ENCODE assay signal across 2 cellular contexts in the genomic region with DNA sequence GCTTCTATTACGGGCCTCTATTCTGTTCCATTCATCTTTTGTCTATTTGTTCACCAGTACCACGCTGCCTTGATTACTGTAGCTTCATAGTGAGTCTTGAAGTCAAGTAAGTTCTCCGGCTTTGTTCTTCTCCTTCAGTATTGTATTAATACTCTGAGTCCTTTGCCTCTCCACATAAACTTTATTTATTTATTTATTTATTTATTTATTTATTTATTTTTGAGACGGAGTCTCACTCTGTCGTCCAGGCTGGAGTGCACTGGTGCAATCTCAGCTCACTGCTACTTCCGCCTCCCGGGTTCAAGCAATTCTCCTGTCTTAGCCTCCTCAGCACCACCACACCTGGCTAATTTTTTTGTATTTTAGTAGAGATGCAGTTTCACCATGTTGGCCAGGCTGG.
TF ChIP-seq lines count a peak whose summit lies in the region.

No MANE protein-coding gene starts in this region.

TF ChIP-seq in A549, 52 proteins besides CTCF, POLR2A, EP300 and RAD21:
- TF ChIP-seq ZC3H11A (IDR thresholded peaks at IDR 0.05), result peak; percentile 59
TF ChIP-seq in A549: peak in this region for 1; not testable (repeated sequence) for 51.

TF ChIP-seq in HEK293, 187 proteins besides CTCF, POLR2A, EP300 and RAD21:
- peak; percentile 84; the same call in 1 of the 2 replicates for TF ChIP-seq ZNF394 (tag by site-specific recombination; IDR thresholded peaks at IDR 0.05; ENCODE audit: borderline replicate concordance)
- peak; percentile 39; the same call in 1 of the 2 replicates for TF ChIP-seq ZNF433 (tag by site-specific recombination; IDR thresholded peaks at IDR 0.05; ENCODE audit: low read depth)
- TF ChIP-seq ZNF140 (tag by site-specific recombination; IDR thresholded peaks at IDR 0.05), result peak; percentile 30; the same call in 1 of the 2 replicates
- peak; percentile 58; the same call in 1 of the 2 replicates for TF ChIP-seq ZNF202 (tag by site-specific recombination; IDR thresholded peaks at IDR 0.05; ENCODE audit: borderline replicate concordance)
- 0 out of 2 replicates have a peak, but pooled peaks have one; percentile 34 for TF ChIP-seq ZBTB21 (tag by site-specific recombination; IDR thresholded peaks at IDR 0.05)
- TF ChIP-seq ZNF654 (tag by site-specific recombination; IDR thresholded peaks at IDR 0.05; ENCODE audit: low read depth), result peak; percentile 26
- peak; percentile 53 for TF ChIP-seq ZNF555 (tag by site-specific recombination; conservative IDR thresholded peaks at IDR 0.05)
- peak; percentile 52 for TF ChIP-seq ZBTB11 (tag by site-specific recombination; conservative IDR thresholded peaks at IDR 0.05; ENCODE audit: low read depth)
- TF ChIP-seq ZBTB8A (tag by site-specific recombination; IDR thresholded peaks at IDR 0.05), result peak; percentile 39; the same call in 1 of the 2 replicates
- peak; percentile 58 for TF ChIP-seq ZNF426 (tag by site-specific recombination; IDR thresholded peaks at IDR 0.05)
- TF ChIP-seq, protein P1, sequence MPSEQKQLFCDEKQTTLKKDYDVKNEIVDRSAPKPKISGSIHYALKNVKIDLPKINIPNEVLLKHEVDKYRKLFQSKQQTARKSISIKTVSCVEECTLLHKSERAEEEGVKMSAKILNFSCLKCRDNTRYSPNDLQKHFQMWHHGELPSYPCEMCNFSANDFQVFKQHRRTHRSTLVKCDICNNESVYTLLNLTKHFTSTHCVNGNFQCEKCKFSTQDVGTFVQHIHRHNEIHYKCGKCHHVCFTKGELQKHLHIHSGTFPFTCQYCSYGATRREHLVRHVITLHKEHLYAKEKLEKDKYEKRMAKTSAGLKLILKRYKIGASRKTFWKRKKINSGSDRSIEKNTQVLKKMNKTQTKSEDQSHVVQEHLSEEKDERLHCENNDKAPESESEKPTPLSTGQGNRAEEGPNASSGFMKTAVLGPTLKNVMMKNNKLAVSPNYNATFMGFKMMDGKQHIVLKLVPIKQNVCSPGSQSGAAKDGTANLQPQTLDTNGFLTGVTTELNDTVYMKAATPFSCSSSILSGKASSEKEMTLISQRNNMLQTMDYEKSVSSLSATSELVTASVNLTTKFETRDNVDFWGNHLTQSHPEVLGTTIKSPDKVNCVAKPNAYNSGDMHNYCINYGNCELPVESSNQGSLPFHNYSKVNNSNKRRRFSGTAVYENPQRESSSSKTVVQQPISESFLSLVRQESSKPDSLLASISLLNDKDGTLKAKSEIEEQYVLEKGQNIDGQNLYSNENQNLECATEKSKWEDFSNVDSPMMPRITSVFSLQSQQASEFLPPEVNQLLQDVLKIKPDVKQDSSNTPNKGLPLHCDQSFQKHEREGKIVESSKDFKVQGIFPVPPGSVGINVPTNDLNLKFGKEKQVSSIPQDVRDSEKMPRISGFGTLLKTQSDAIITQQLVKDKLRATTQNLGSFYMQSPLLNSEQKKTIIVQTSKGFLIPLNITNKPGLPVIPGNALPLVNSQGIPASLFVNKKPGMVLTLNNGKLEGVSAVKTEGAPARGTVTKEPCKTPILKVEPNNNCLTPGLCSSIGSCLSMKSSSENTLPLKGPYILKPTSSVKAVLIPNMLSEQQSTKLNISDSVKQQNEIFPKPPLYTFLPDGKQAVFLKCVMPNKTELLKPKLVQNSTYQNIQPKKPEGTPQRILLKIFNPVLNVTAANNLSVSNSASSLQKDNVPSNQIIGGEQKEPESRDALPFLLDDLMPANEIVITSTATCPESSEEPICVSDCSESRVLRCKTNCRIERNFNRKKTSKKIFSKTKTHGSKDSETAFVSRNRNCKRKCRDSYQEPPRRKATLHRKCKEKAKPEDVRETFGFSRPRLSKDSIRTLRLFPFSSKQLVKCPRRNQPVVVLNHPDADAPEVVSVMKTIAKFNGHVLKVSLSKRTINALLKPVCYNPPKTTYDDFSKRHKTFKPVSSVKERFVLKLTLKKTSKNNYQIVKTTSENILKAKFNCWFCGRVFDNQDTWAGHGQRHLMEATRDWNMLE (tag by site-specific recombination; conservative IDR thresholded peaks at IDR 0.05; ENCODE audit: low read depth), result peak; percentile 72
- TF ChIP-seq ZNF623 (tag by site-specific recombination; IDR thresholded peaks at IDR 0.05), result peak; percentile 48
